19 cellular contexts compared by ENCODE assay signal in the genomic region with DNA sequence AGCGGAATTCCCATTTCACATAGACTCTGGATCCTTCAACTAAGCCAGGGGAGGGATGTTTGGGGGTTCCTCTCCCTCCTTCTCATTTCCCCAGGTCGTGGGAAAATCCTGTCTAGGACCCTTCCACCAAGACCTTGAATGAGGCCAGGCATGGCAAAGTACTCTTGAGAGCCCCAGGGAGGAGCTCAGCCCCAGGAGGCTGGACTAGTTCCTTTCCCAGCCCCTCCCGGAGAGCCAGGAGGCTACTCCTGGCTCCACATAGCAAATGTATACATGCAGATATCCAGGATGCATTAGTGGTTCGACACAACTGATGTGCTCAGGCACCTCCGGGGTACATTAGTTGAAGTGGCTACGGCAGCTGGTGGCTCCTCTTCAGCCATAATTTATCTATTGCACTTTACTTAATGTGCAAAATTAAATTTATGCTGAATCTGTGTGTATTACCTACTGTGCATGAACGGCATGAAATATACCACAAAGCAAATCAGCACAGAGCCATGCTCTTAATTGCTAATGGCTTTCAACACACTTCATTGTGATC.
"Had no signal": no experiment of that assay in that cellular context is flagged by ENCODE, and none has a peak within 500 bp of the region (broad histone marks: within the 10 kb centered on the region; RNA-seq: fewer than 3 reads in every experiment).

No MANE protein-coding gene starts in this region.

- H3K27me3 ChIP-seq: neural progenitor cell, sigmoid colon, testis, vagina had no signal

- H3K4me2 ChIP-seq: neural progenitor cell, smooth muscle cell had no signal

- H3K4me3 Mint-ChIP-seq: activated T-cell treated with anti-CD3 and anti-CD28 coated beads, Interleukin-2, amount 50 U/mL, for 24 hours; activated T-helper 17 cell treated with anti-CD3 and anti-CD28 coated beads, Interleukin-2, amount 50 U/mL, for 72 hours; brain; naive thymus-derived CD4-positive, alpha-beta T cell; neural progenitor cell; stimulated activated memory B cell treated with anti-CD40 and anti-IgM and Interleukin-4, amounts not matched to agents 10 μg/mL and 1 μg/mL and 100 μg/mL, for 72 hours; type B pancreatic cell had no signal

- H3K4me1 ChIP-seq: neural progenitor cell, sigmoid colon, testis, vagina had no signal

- H3K27ac Mint-ChIP-seq: activated naive CD4-positive, alpha-beta T cell treated with anti-CD3 and anti-CD28 coated beads, Interleukin-2, amount 50 U/mL, for 72 hours; activated T-cell treated with anti-CD3 and anti-CD28 coated beads, Interleukin-2, amount 50 U/mL, for 24 hours; activated T-helper 17 cell treated with anti-CD3 and anti-CD28 coated beads, Interleukin-2, amount 50 U/mL, for 72 hours; brain; naive thymus-derived CD4-positive, alpha-beta T cell; neural progenitor cell; stimulated activated memory B cell treated with anti-CD40 and anti-IgM and Interleukin-4, amounts not matched to agents 10 μg/mL and 1 μg/mL and 100 μg/mL, for 72 hours; type B pancreatic cell had no signal

- DNase-seq: activated CD4-positive, alpha-beta T cell treated with anti-CD3 and anti-CD28 coated beads, Interleukin-2, amount 50 U/mL, for 4 hours; activated CD8-positive, alpha-beta memory T cell treated with anti-CD3 and anti-CD28 coated beads for 24 hours; activated CD8-positive, alpha-beta memory T cell treated with anti-CD3 and anti-CD28 coated beads, Interleukin-2, amount 50 U/mL, for 4 hours; activated T-cell treated with anti-CD3 and anti-CD28 coated beads, Interleukin-2, amount 50 U/mL, for 24 hours; aorta; foreskin fibroblast; naive thymus-derived CD4-positive, alpha-beta T cell; sigmoid colon; stimulated activated CD4-positive, alpha-beta T cell treated with anti-CD3 and anti-CD28 coated beads, Interleukin-15, amount 100 ng/mL, for 24 hours; testis had no signal

- H3K36me3 ChIP-seq: neural progenitor cell, sigmoid colon, vagina had no signal

- H3K27ac ChIP-seq: neural progenitor cell, sigmoid colon, testis, vagina had no signal

- H3K9me3 Mint-ChIP-seq: neural progenitor cell, type B pancreatic cell had no signal

- H3K36me3 Mint-ChIP-seq: activated naive CD4-positive, alpha-beta T cell treated with anti-CD3 and anti-CD28 coated beads, Interleukin-2, amount 50 U/mL, for 72 hours; brain; naive thymus-derived CD4-positive, alpha-beta T cell; neural progenitor cell; stimulated activated memory B cell treated with anti-CD40 and anti-IgM and Interleukin-4, amounts not matched to agents 10 μg/mL and 1 μg/mL and 100 μg/mL, for 72 hours; type B pancreatic cell had no signal

- H3K27me3 Mint-ChIP-seq: activated T-cell treated with anti-CD3 and anti-CD28 coated beads, Interleukin-2, amount 50 U/mL, for 24 hours; activated T-helper 17 cell treated with anti-CD3 and anti-CD28 coated beads, Interleukin-2, amount 50 U/mL, for 72 hours; stimulated activated memory B cell treated with anti-CD40 and anti-IgM and Interleukin-4, amounts not matched to agents 10 μg/mL and 1 μg/mL and 100 μg/mL, for 72 hours; type B pancreatic cell had no signal

- ATAC-seq: activated naive CD4-positive, alpha-beta T cell treated with anti-CD3 and anti-CD28 coated beads, Interleukin-2, amount 50 U/mL, for 72 hours; activated T-helper 17 cell treated with anti-CD3 and anti-CD28 coated beads, Interleukin-2, amount 50 U/mL, for 72 hours; naive thymus-derived CD4-positive, alpha-beta T cell; stimulated activated memory B cell treated with anti-CD40 and anti-IgM and Interleukin-4, amounts not matched to agents 10 μg/mL and 1 μg/mL and 100 μg/mL, for 72 hours had no signal

- H3K9ac ChIP-seq: neural progenitor cell had no signal

- H3K4me3 ChIP-seq: lung, neural progenitor cell, sigmoid colon, smooth muscle cell, testis, vagina had no signal

- H3K4me1 Mint-ChIP-seq: activated T-helper 17 cell treated with anti-CD3 and anti-CD28 coated beads, Interleukin-2, amount 50 U/mL, for 72 hours; naive thymus-derived CD4-positive, alpha-beta T cell; neural progenitor cell; stimulated activated memory B cell treated with anti-CD40 and anti-IgM and Interleukin-4, amounts not matched to agents 10 μg/mL and 1 μg/mL and 100 μg/mL, for 72 hours had no signal
